13 cellular contexts compared by ENCODE assay signal in genomic region chr14:58650857-58651256, GRCh38. TPM values are rescaled to one million over a fixed set of nuclear protein-coding genes. Genes with fewer than 3 reads are reported as not detected.
DNase-seq lines count a peak whose midpoint lies in the region; ATAC-seq and TF ChIP-seq lines count a peak whose summit lies in the region.
"Had no signal": no experiment of that assay in that cellular context is flagged by ENCODE, and none has a peak within 500 bp of the region (broad histone marks: within the 10 kb centered on the region; RNA-seq: fewer than 3 reads in every experiment).

No MANE protein-coding gene starts in this region.

- H3K27ac ChIP-seq in naive thymus-derived CD4-positive, alpha-beta T cell (ENCODE audit: low read depth, low read length) = no peak overlapping the region
- no peak overlapping the region for H3K27ac ChIP-seq in body of pancreas
- H3K27ac ChIP-seq: BLaER1 treated with 17β-estradiol and CSF1 and Interleukin-3, amounts not matched to agents 10 nM and 100 nM; GM23248 had no signal

- H3K36me3 ChIP-seq in naive thymus-derived CD4-positive, alpha-beta T cell (ENCODE audit: control insufficient read depth in 2 of 3, insufficient read depth in 3 of 3, low read length in 3 of 3) = peaks cover 0 to 5% (median 0%) of the 10 kb centered on the region in 3 experiments
- no peaks in the 10 kb centered on the region for H3K36me3 ChIP-seq in body of pancreas (replicated peaks in 1 of 2; ENCODE audit: insufficient read depth in 1 of 2, low read depth in 2 of 2)

- no peaks in the 10 kb centered on the region for H3K27me3 Mint-ChIP-seq in activated T-cell treated with anti-CD3 and anti-CD28 coated beads, Interleukin-2, amount 50 U/mL, for 72 hours (ENCODE audit: low read depth)
- H3K27me3 Mint-ChIP-seq in stimulated activated naive CD8-positive, alpha-beta T cell treated with anti-CD3 and anti-CD28 coated beads, Interleukin-15, amount 100 ng/mL, for 72 hours = no peaks in the 10 kb centered on the region
- no peaks in the 10 kb centered on the region for H3K27me3 Mint-ChIP-seq in naive thymus-derived CD4-positive, alpha-beta T cell

- H3K9me3 Mint-ChIP-seq in activated T-cell treated with anti-CD3 and anti-CD28 coated beads, Interleukin-2, amount 50 U/mL, for 72 hours = no peaks in the 10 kb centered on the region
- no peaks in the 10 kb centered on the region for H3K9me3 Mint-ChIP-seq in stimulated activated naive CD8-positive, alpha-beta T cell treated with anti-CD3 and anti-CD28 coated beads, Interleukin-15, amount 100 ng/mL, for 72 hours
- H3K9me3 Mint-ChIP-seq in naive thymus-derived CD4-positive, alpha-beta T cell = peaks cover 0 to 2% (median 0%) of the 10 kb centered on the region in 11 donors

- no peak for TF ChIP-seq CTCF in body of pancreas (IDR thresholded peaks at IDR 0.05)

- H3K9me3 ChIP-seq in naive thymus-derived CD4-positive, alpha-beta T cell (ENCODE audit: control insufficient read depth in 2 of 3, low read length in 3 of 3) = peaks cover 0 to 4% (median 0%) of the 10 kb centered on the region in 3 experiments
- H3K9me3 ChIP-seq in body of pancreas = no peaks in the 10 kb centered on the region

- no peak overlapping the region for H3K4me3 Mint-ChIP-seq in activated T-cell treated with anti-CD3 and anti-CD28 coated beads, Interleukin-2, amount 50 U/mL, for 72 hours
- H3K4me3 Mint-ChIP-seq in stimulated activated naive CD8-positive, alpha-beta T cell treated with anti-CD3 and anti-CD28 coated beads, Interleukin-15, amount 100 ng/mL, for 72 hours = no peak overlapping the region
- H3K4me3 Mint-ChIP-seq in naive thymus-derived CD4-positive, alpha-beta T cell = peak overlapping the region in 3 of 10 donors; percentile 4 to 56 (median 40)
- H3K4me3 Mint-ChIP-seq: CD4-positive, CD25-positive, alpha-beta regulatory T cell had no signal

- CTCF ChIA-PET in naive thymus-derived CD4-positive, alpha-beta T cell (lab: Charles Lee) = interaction anchor here (1.2 kb wide), 1 partner anchor 12 kb away, joined by 6 read pairs; no protein-coding TSS in a partner anchor

- DNase-seq in activated T-cell treated with anti-CD3 and anti-CD28 coated beads, Interleukin-2, amount 50 U/mL, for 72 hours = no peak
- DNase-seq in activated T-cell treated with anti-CD3 and anti-CD28 coated beads, Interleukin-2, amount 50 U/mL, for 48 hours = no peak
- no peak for DNase-seq in stimulated activated naive CD8-positive, alpha-beta T cell treated with anti-CD3 and anti-CD28 coated beads, Interleukin-15, amount 100 ng/mL, for 72 hours
- DNase-seq in stimulated activated naive CD8-positive, alpha-beta T cell treated with anti-CD3 and anti-CD28 coated beads, Interleukin-15, Interleukin-2, amounts not matched to agents 100 U/mL and 50 U/mL, for 24 hours = no peak
- peak in 1 of 9 donors; percentile 30 for DNase-seq in naive thymus-derived CD4-positive, alpha-beta T cell
- no peak for DNase-seq in body of pancreas
- DNase-seq in hypothalamus (lab: John Stamatoyannopoulos, UW) = no peak
- DNase-seq: ACHN, DMS 273 treated with DMSO at 0.1 percent for 48 hours, GM23248 had no signal

- intact Hi-C loops in naive thymus-derived CD4-positive, alpha-beta T cell (cut with micrococcal nuclease) = no loop called here
- intact Hi-C loops in body of pancreas (cut with DNase I) = no loop called here

- no peak overlapping the region for H3K27ac Mint-ChIP-seq in activated T-cell treated with anti-CD3 and anti-CD28 coated beads, Interleukin-2, amount 50 U/mL, for 72 hours
- no peak overlapping the region for H3K27ac Mint-ChIP-seq in stimulated activated naive CD8-positive, alpha-beta T cell treated with anti-CD3 and anti-CD28 coated beads, Interleukin-15, amount 100 ng/mL, for 72 hours
- H3K27ac Mint-ChIP-seq in naive thymus-derived CD4-positive, alpha-beta T cell = peak overlapping the region in 2 of 9 donors; percentile 58 to 62
- H3K27ac Mint-ChIP-seq: CD4-positive, CD25-positive, alpha-beta regulatory T cell had no signal

- no peaks in the 10 kb centered on the region for H3K27me3 ChIP-seq in naive thymus-derived CD4-positive, alpha-beta T cell (ENCODE audit: control insufficient read depth in 2 of 2, insufficient read depth in 2 of 2, low read length in 2 of 2)
- no peaks in the 10 kb centered on the region for H3K27me3 ChIP-seq in body of pancreas
- H3K27me3 ChIP-seq: BLaER1 treated with 17β-estradiol and CSF1 and Interleukin-3, amounts not matched to agents 10 nM and 100 nM had no signal

- 55 to 63% methylated on average over 2 of the region's 2 CpGs for WGBS in body of pancreas, 2 donors

- H3K4me1 Mint-ChIP-seq in activated T-cell treated with anti-CD3 and anti-CD28 coated beads, Interleukin-2, amount 50 U/mL, for 72 hours (ENCODE audit: low read depth) = peaks cover 14% of the 10 kb centered on the region
- H3K4me1 Mint-ChIP-seq in stimulated activated naive CD8-positive, alpha-beta T cell treated with anti-CD3 and anti-CD28 coated beads, Interleukin-15, amount 100 ng/mL, for 72 hours = no peaks in the 10 kb centered on the region
- H3K4me1 Mint-ChIP-seq in naive thymus-derived CD4-positive, alpha-beta T cell = peaks cover 3 to 36% (median 18%) of the 10 kb centered on the region in 7 donors
- H3K4me1 Mint-ChIP-seq: CD4-positive, CD25-positive, alpha-beta regulatory T cell had no signal

- no peaks in the 10 kb centered on the region for H3K4me1 ChIP-seq in naive thymus-derived CD4-positive, alpha-beta T cell (ENCODE audit: control insufficient read depth in 2 of 2, insufficient read depth in 2 of 2, low read length in 2 of 2)
- no peaks in the 10 kb centered on the region for H3K4me1 ChIP-seq in body of pancreas
- H3K4me1 ChIP-seq: BLaER1 treated with 17β-estradiol and CSF1 and Interleukin-3, amounts not matched to agents 10 nM and 100 nM had no signal

- POLR2A ChIA-PET in naive thymus-derived CD4-positive, alpha-beta T cell (lab: Charles Lee) = no interaction called here

- peak; percentile 50 to 76 for ATAC-seq in activated T-cell treated with anti-CD3 and anti-CD28 coated beads, Interleukin-2, amount 50 U/mL, for 72 hours (replicated peaks in 1 of 2)
- peak; percentile 53 for ATAC-seq in stimulated activated naive CD8-positive, alpha-beta T cell treated with anti-CD3 and anti-CD28 coated beads, Interleukin-15, amount 100 ng/mL, for 72 hours
- ATAC-seq in stimulated activated naive CD8-positive, alpha-beta T cell treated with anti-CD3 and anti-CD28 coated beads, Interleukin-15, Interleukin-2, amounts not matched to agents 100 U/mL and 50 U/mL, for 24 hours = no peak
- peak; percentile 27 for ATAC-seq in naive thymus-derived CD4-positive, alpha-beta T cell
- ATAC-seq in body of pancreas = no peak
- ATAC-seq: HCT116 had no signal

- H3K4me3 ChIP-seq in naive thymus-derived CD4-positive, alpha-beta T cell (ENCODE audit: low read length) = no peak overlapping the region
- no peak overlapping the region for H3K4me3 ChIP-seq in body of pancreas
- H3K4me3 ChIP-seq: BLaER1 treated with 17β-estradiol and CSF1 and Interleukin-3, amounts not matched to agents 10 nM and 100 nM; GM23248 had no signal

- H3K36me3 Mint-ChIP-seq in activated T-cell treated with anti-CD3 and anti-CD28 coated beads, Interleukin-2, amount 50 U/mL, for 72 hours (ENCODE audit: insufficient read depth in 2 of 2) = peaks cover 0 to 12% of the 10 kb centered on the region in 2 donors
- peaks cover 0 to 18% (median 10%) of the 10 kb centered on the region in 5 donors for H3K36me3 Mint-ChIP-seq in naive thymus-derived CD4-positive, alpha-beta T cell
- H3K36me3 Mint-ChIP-seq: CD4-positive, CD25-positive, alpha-beta regulatory T cell had no signal

- TF ChIP-seq POLR2A in body of pancreas (IDR thresholded peaks at IDR 0.05) = no peak

RNA-seq across cellular contexts. Expression of gene DACT1, which starts 13.1 kb away (rescaled TPM):
- total RNA-seq in activated T-cell treated with anti-CD3 and anti-CD28 coated beads, Interleukin-2, amount 50 U/mL, for 72 hours = 10 to 100 TPM; 11.3 to 15.1 TPM
- 10 to 100 TPM in 4 of 5 experiments, 1 to 10 TPM in 1; 8.2 to 32.3 (median 15.0) TPM for total RNA-seq in naive thymus-derived CD4-positive, alpha-beta T cell
- 10 to 100 TPM; 18.5 to 38.7 TPM for polyA plus RNA-seq in naive thymus-derived CD4-positive, alpha-beta T cell
- 1 to 10 TPM; 3.9 to 4.0 TPM for total RNA-seq in body of pancreas

Comparison
In these comparisons a context has a peak if more than half of its experiments do, and no peak if none do; other contexts are left out.
1. ATAC-seq: peak in activated T-cell treated with anti-CD3 and anti-CD28 coated beads, Interleukin-2, amount 50 U/mL, for 72 hours (2 of 2), stimulated activated naive CD8-positive, alpha-beta T cell treated with anti-CD3 and anti-CD28 coated beads, Interleukin-15, amount 100 ng/mL, for 72 hours (single experiment) and naive thymus-derived CD4-positive, alpha-beta T cell (single experiment); none in stimulated activated naive CD8-positive, alpha-beta T cell treated with anti-CD3 and anti-CD28 coated beads, Interleukin-15, Interleukin-2, amounts not matched to agents 100 U/mL and 50 U/mL, for 24 hours (single experiment) and body of pancreas (single experiment).